Comparison of ENCODE assay signal across 25 cellular contexts in the genomic region with DNA sequence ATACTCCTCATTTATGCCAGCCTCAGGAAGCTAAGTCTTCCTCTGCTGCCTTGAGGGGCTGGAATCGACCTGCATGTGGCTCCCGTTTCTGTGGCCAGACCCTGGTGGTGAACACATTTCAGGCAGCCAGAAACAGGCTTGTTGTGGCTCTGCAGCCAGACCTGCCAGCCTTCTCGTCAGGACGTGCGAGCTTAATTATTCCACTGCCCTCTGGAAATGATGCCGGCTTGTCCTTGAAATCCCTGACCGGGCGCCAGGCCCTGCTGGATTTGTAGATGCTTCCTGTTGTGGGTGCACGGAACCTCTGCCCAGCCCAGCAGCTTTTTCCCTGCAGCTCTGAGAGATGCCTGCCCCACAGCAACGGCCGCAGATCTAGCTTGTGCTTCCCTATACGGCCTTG. TPM values are rescaled to one million over a fixed set of nuclear protein-coding genes. Genes with fewer than 3 reads are reported as not detected.
A peak's percentile ranks its signal among the peaks of the same experiment; 100 is the strongest.
DNase-seq lines count a peak whose midpoint lies in the region; ATAC-seq and TF ChIP-seq lines count a peak whose summit lies in the region.
"Had no signal": no experiment of that assay in that cellular context is flagged by ENCODE, and none has a peak within 500 bp of the region (broad histone marks: within the 10 kb centered on the region; RNA-seq: fewer than 3 reads in every experiment).

No MANE protein-coding gene starts in this region.

- peak; percentile 47 for ATAC-seq in body of pancreas
- ATAC-seq in effector memory CD8-positive, alpha-beta T cell (replicated peaks): no peak
- ATAC-seq in HG02970 (IDR thresholded peaks at IDR 0.05; ENCODE audit: low FRiP score, unreplicated experiment): no peak
- ATAC-seq: stimulated activated naive CD8-positive, alpha-beta T cell treated with anti-CD3 and anti-CD28 coated beads, Interleukin-15, amount 100 ng/mL, for 72 hours; T-helper 17 cell had no signal

- DNase-seq in G401 (ENCODE audit: low spot score) (peak; percentile 30), body of pancreas (peak; percentile 24 to 51 (median 48)), left ventricle myocardium inferior (peak; percentile 78), posterior cingulate gyrus (peak in 9 of 10 donors; percentile 9 to 89 (median 49)), NCI-H526 (lab: John Stamatoyannopoulos, UW) (no peak)
- no peak for DNase-seq in effector memory CD8-positive, alpha-beta T cell
- DNase-seq: ACHN; activated CD4-positive, alpha-beta T cell treated with anti-CD3 and anti-CD28 coated beads for 48 hours; activated gamma-delta T cell; activated T-cell treated with anti-CD3 and anti-CD28 coated beads, Interleukin-2, amount 50 U/mL, for 24 hours; brain microvascular endothelial cell; KG1; MM.1S; NCI-H1436; NCI-H446; NCI-H82; RPMI8226; stimulated activated naive CD8-positive, alpha-beta T cell treated with anti-CD3 and anti-CD28 coated beads, Interleukin-15, amount 100 ng/mL, for 72 hours; T-helper 17 cell; tibial artery had no signal

- H3K4me1 ChIP-seq in body of pancreas (no peaks in the 10 kb centered on the region), left ventricle myocardium inferior (peaks cover 75% of the 10 kb centered on the region)

- H3K9me3 Mint-ChIP-seq in effector memory CD8-positive, alpha-beta T cell: no peaks in the 10 kb centered on the region
- H3K9me3 Mint-ChIP-seq: activated T-cell treated with anti-CD3 and anti-CD28 coated beads, Interleukin-2, amount 50 U/mL, for 24 hours; neural progenitor cell; stimulated activated naive CD8-positive, alpha-beta T cell treated with anti-CD3 and anti-CD28 coated beads, Interleukin-15, amount 100 ng/mL, for 72 hours had no signal

- no peak overlapping the region for H3K4me3 ChIP-seq in body of pancreas
- H3K4me3 ChIP-seq in left ventricle myocardium inferior: no peak overlapping the region
- H3K4me3 ChIP-seq: neural progenitor cell, skin epidermis, tibial artery had no signal

- H3K9me3 ChIP-seq in body of pancreas (no peaks in the 10 kb centered on the region), left ventricle myocardium inferior (replicated peaks) (no peaks in the 10 kb centered on the region)
- H3K9me3 ChIP-seq: tibial artery had no signal

- peaks cover 9 to 10% of the 10 kb centered on the region in 2 donors for H3K27me3 Mint-ChIP-seq in effector memory CD8-positive, alpha-beta T cell
- H3K27me3 Mint-ChIP-seq: T-helper 17 cell had no signal

- no peak overlapping the region for H3K4me3 Mint-ChIP-seq in effector memory CD8-positive, alpha-beta T cell
- H3K4me3 Mint-ChIP-seq: activated T-cell treated with anti-CD3 and anti-CD28 coated beads, Interleukin-2, amount 50 U/mL, for 24 hours; memory B cell; neural progenitor cell; stimulated activated naive CD8-positive, alpha-beta T cell treated with anti-CD3 and anti-CD28 coated beads, Interleukin-15, amount 100 ng/mL, for 72 hours; T-helper 17 cell had no signal

- no peak for TF ChIP-seq POLR2A in body of pancreas (IDR thresholded peaks at IDR 0.05)

- TF ChIP-seq CTCF in body of pancreas (IDR thresholded peaks at IDR 0.05) (no peak), left ventricle myocardium inferior (IDR thresholded peaks at IDR 0.05; ENCODE audit: borderline replicate concordance) (peak; percentile 39)

- H3K27ac ChIP-seq in body of pancreas: no peak overlapping the region
- peak overlapping the region; percentile 80 for H3K27ac ChIP-seq in left ventricle myocardium inferior (replicated peaks)
- H3K27ac ChIP-seq: brain microvascular endothelial cell, C4-2B, neural progenitor cell, skin epidermis, tibial artery had no signal

- H3K36me3 Mint-ChIP-seq in effector memory CD8-positive, alpha-beta T cell (ENCODE audit: insufficient read depth): no peaks in the 10 kb centered on the region
- H3K36me3 Mint-ChIP-seq: memory B cell, neural progenitor cell had no signal

- WGBS in body of pancreas, 2 donors: 21 to 41% methylated on average over 7 to 12 of the region's 12 CpGs

- in situ Hi-C loops in G401 (cut with HindIII; ENCODE audit: low sequenced_read_pairs): no loop called here

- H3K27ac Mint-ChIP-seq in effector memory CD8-positive, alpha-beta T cell: no peak overlapping the region
- H3K27ac Mint-ChIP-seq: activated T-cell treated with anti-CD3 and anti-CD28 coated beads, Interleukin-2, amount 50 U/mL, for 24 hours; memory B cell; neural progenitor cell; stimulated activated naive CD8-positive, alpha-beta T cell treated with anti-CD3 and anti-CD28 coated beads, Interleukin-15, amount 100 ng/mL, for 72 hours; T-helper 17 cell had no signal

- intact Hi-C loops in body of pancreas (cut with DNase I) (no loop called here), left ventricle myocardium inferior (cut with micrococcal nuclease) (no loop called here), posterior cingulate gyrus (cut with DNase I) (no loop called here)

- H3K4me1 Mint-ChIP-seq in effector memory CD8-positive, alpha-beta T cell (ENCODE audit: low read depth in 2 of 2): no peaks in the 10 kb centered on the region
- H3K4me1 Mint-ChIP-seq: memory B cell; stimulated activated naive CD8-positive, alpha-beta T cell treated with anti-CD3 and anti-CD28 coated beads, Interleukin-15, amount 100 ng/mL, for 72 hours; T-helper 17 cell had no signal

- no peaks in the 10 kb centered on the region for H3K36me3 ChIP-seq in body of pancreas (replicated peaks in 1 of 2; ENCODE audit: insufficient read depth in 1 of 2, low read depth in 2 of 2)
- H3K36me3 ChIP-seq in left ventricle myocardium inferior: no peaks in the 10 kb centered on the region
- H3K36me3 ChIP-seq: brain microvascular endothelial cell, neural progenitor cell, tibial artery had no signal

- H3K27me3 ChIP-seq in body of pancreas (no peaks in the 10 kb centered on the region), left ventricle myocardium inferior (ENCODE audit: low read depth) (no peaks in the 10 kb centered on the region)
- H3K27me3 ChIP-seq: neural progenitor cell, tibial artery had no signal

RNA-seq across cellular contexts. Expression of a gene that starts 41.6 kb away (rescaled TPM):
- 4.6 and 9.3 TPM in 2 replicates for total RNA-seq in G401 (2014; rRNA removed; shearing (Covaris generic))
- total RNA-seq in body of pancreas (10 to 100 TPM in 1 of 2 donors, 1 to 10 TPM in 1; 3.9 to 12.9 TPM), left ventricle myocardium inferior (120 TPM)

Comparison
In these comparisons a context has a peak if more than half of its experiments do, and no peak if none do; other contexts are left out.
1. DNase-seq: peak in G401 (single experiment), body of pancreas (4 of 4), left ventricle myocardium inferior (single experiment) and posterior cingulate gyrus (9 of 10); none in effector memory CD8-positive, alpha-beta T cell (0 of 3) and NCI-H526 (0 of 2).